Comparison of ENCODE assay signal across 9 cellular contexts in the genomic region with DNA sequence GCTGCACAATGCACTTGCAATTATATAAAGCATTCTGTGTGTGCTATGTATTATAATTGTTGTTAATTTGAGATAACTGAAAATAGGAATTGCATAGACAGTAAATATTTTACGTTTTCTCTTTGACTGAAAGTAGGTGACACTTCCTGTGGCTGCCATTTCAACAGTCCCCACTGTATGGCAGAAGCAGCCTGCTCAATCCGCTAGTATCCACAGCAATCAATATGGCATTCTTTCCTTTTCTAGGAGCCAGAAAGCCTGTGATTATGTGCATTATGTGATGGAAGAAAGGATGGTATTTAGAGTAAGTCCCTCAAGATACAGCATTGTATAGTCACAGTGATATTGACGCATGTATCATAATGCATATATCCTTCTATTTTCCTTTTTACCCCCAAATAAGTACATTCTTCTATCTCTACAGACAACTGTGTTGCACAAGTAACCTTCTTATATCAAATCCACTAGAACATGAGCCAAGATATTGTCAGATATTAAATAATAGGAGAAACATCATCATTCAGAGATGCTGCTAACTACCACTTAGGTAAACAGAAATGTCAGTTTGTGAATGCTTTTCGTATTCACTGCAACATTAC. TPM values are rescaled to one million over a fixed set of nuclear protein-coding genes. Genes with fewer than 3 reads are reported as not detected.
DNase-seq lines count a peak whose midpoint lies in the region; FAIRE-seq and TF ChIP-seq lines count a peak whose summit lies in the region.
"Had no signal": no experiment of that assay in that cellular context is flagged by ENCODE, and none has a peak within 500 bp of the region (broad histone marks: within the 10 kb centered on the region; RNA-seq: fewer than 3 reads in every experiment).

No MANE protein-coding gene starts in this region.

- 46% methylated on average over 4 of the region's 4 CpGs for WGBS in liver

- peak; percentile 50 for FAIRE-seq in G401.6 (lab: Jason Lieb, UNC)

- H4K20me1 ChIP-seq in MM.1S (ENCODE audit: insufficient read depth, low read length), result no peaks in the 10 kb centered on the region

- no peaks in the 10 kb centered on the region for H3K27me3 ChIP-seq in MM.1S (replicated peaks; ENCODE audit: insufficient read depth, low read length)
- H3K27me3 ChIP-seq in ascending aorta, result no peaks in the 10 kb centered on the region
- peaks cover 0 to under 1% (median 0%) of the 10 kb centered on the region in 4 donors for H3K27me3 ChIP-seq in liver (ENCODE audit: control insufficient read depth in 4 of 4, insufficient read depth in 4 of 4, low read length in 3 of 4)

- intact Hi-C loops in ascending aorta (cut with DNase I), result no loop called here

- H3K9ac ChIP-seq in MM.1S (ENCODE audit: low read length) (no peak overlapping the region), liver (ENCODE audit: low read depth in 1 of 2, low read length in 2 of 2) (no peak overlapping the region)

- no peak overlapping the region for H3K27ac ChIP-seq in MM.1S (ENCODE audit: low read length)
- no peak overlapping the region for H3K27ac ChIP-seq in ascending aorta
- H3K27ac ChIP-seq in liver (ENCODE audit: low read depth in 1 of 2, low read length in 2 of 2), result no peak overlapping the region

- H3K36me3 ChIP-seq in MM.1S (replicated peaks; ENCODE audit: insufficient read depth, low read length), result no peaks in the 10 kb centered on the region
- H3K36me3 ChIP-seq in ascending aorta, result no peaks in the 10 kb centered on the region
- no peaks in the 10 kb centered on the region for H3K36me3 ChIP-seq in liver (ENCODE audit: control insufficient read depth in 4 of 4, insufficient read depth in 3 of 4, low read depth in 1 of 4, low read length in 3 of 4)

- H3K9me3 ChIP-seq in MM.1S (replicated peaks; ENCODE audit: insufficient read depth, low read length), result no peaks in the 10 kb centered on the region
- H3K9me3 ChIP-seq in ascending aorta, result no peaks in the 10 kb centered on the region
- H3K9me3 ChIP-seq in liver (ENCODE audit: control insufficient read depth in 4 of 4, low read length in 3 of 4), result no peaks in the 10 kb centered on the region

- H3K4me1 ChIP-seq in MM.1S (ENCODE audit: low read length) (no peaks in the 10 kb centered on the region), ascending aorta (peaks cover 3 to 6% of the 10 kb centered on the region in 2 donors), liver (ENCODE audit: control insufficient read depth in 4 of 4, insufficient read depth in 4 of 4, low read length in 3 of 4) (no peaks in the 10 kb centered on the region)

- no peak overlapping the region for H2AFZ ChIP-seq in MM.1S (ENCODE audit: low read length)

- H3K4me2 ChIP-seq in MM.1S (ENCODE audit: low read depth, low read length), result no peak overlapping the region

- H3K9me2 ChIP-seq in MM.1S (replicated peaks; ENCODE audit: insufficient read depth, low read length), result no peaks in the 10 kb centered on the region

- TF ChIP-seq RAD21 in liver (IDR thresholded peaks at IDR 0.05), result peak; percentile 84 to 94

- H3K4me3 ChIP-seq in MM.1S (ENCODE audit: low read length) (no peak overlapping the region), ascending aorta (no peak overlapping the region), liver (ENCODE audit: low read depth in 1 of 3, low read length in 3 of 3) (no peak overlapping the region)
- H3K4me3 ChIP-seq: lung had no signal

- DNase-seq in MM.1S, result peak; percentile 27
- no peak for DNase-seq in ascending aorta (ENCODE audit: low spot score in 2 of 2)
- no peak for DNase-seq in effector CD4-positive, alpha-beta T cell
- no peak for DNase-seq in kidney glomerular epithelial cell (lab: John Stamatoyannopoulos, UW)
- no peak for DNase-seq in NOMO-1 treated with dmso at 0.1 percent for 144 hours (lab: John Stamatoyannopoulos, UW; ENCODE audit: unreplicated experiment)
- DNase-seq in central memory CD4-positive, alpha-beta T cell, result no peak

- H3F3A ChIP-seq in MM.1S (ENCODE audit: insufficient read depth, low read length), result no peaks in the 10 kb centered on the region

- H3K79me2 ChIP-seq in MM.1S (ENCODE audit: low read length), result no peaks in the 10 kb centered on the region

- TF ChIP-seq CTCF in MM.1S (IDR thresholded peaks at IDR 0.05; ENCODE audit: low read length) (peak; percentile 74), ascending aorta (IDR thresholded peaks at IDR 0.05) (peak in 2 of 3 experiments; percentile 24 to 47), liver (IDR thresholded peaks at IDR 0.05; ENCODE audit: low read depth, low read length, missing input control) (peak; percentile 73)

TF ChIP-seq in liver, 16 proteins besides CTCF, POLR2A, EP300 and RAD21:
- TF ChIP-seq NR2F2 (IDR thresholded peaks at IDR 0.05), result no peak
TF ChIP-seq in liver: peak in this region for 0.

RNA-seq across cellular contexts. Expression of a gene that starts 59.7 kb away (rescaled TPM):
- total RNA-seq in ascending aorta (12.7 TPM), liver (not detected)
- polyA plus RNA-seq in liver, result not detected
- total RNA-seq: lung had no signal
- polyA plus RNA-seq: lung had no signal

Comparison
In these comparisons a context has a peak if more than half of its experiments do, and no peak if none do; other contexts are left out.
1. RNA of a gene that starts 59.7 kb away (total RNA-seq): 12.7 TPM in ascending aorta (single experiment); not detected in liver; every median in the first group is over 10 times any median in the second.
2. Peak in every context shown above with its lines, with median percentiles within 50 percentile points of each other: CTCF ChIP-seq.